8 cellular contexts compared by ENCODE assay signal in genomic region chr5:169304175-169304574, GRCh38. TPM values are rescaled to one million over a fixed set of nuclear protein-coding genes. Genes with fewer than 3 reads are reported as not detected.
"Had no signal": no experiment of that assay in that cellular context is flagged by ENCODE, and none has a peak within 500 bp of the region (broad histone marks: within the 10 kb centered on the region; RNA-seq: fewer than 3 reads in every experiment).

No MANE protein-coding gene starts in this region.

- ATAC-seq: GM23338 had no signal

- H2AFZ ChIP-seq: GM23338 had no signal

- H3K4me2 ChIP-seq: GM23338 had no signal

- FAIRE-seq: H1, H54, HTR-8/SVneo had no signal

- DNase-seq: H9, HCEC 1CT, KBM-7 had no signal

- H3K4me3 ChIP-seq: GM23338 had no signal

RNA-seq across cellular contexts. Expression of gene SLIT3, which starts 3.2 kb away (rescaled TPM):
- total RNA-seq: HT-29 had no signal
